In genomic region chr4:139555073-139555704, GRCh38 we compare ENCODE assay signal across 8 cellular contexts. TPM values are rescaled to one million over a fixed set of nuclear protein-coding genes. Genes with fewer than 3 reads are reported as not detected.
DNase-seq lines count a peak whose midpoint lies in the region; ATAC-seq, FAIRE-seq and TF ChIP-seq lines count a peak whose summit lies in the region.

No MANE protein-coding gene starts in this region.

- peak overlapping the region; percentile 98 for H3K4me2 ChIP-seq in GM12878 (ENCODE audit: control insufficient read depth, insufficient read depth)
- H3K4me2 ChIP-seq in hepatocyte = peak overlapping the region; percentile 96

- H2AFZ ChIP-seq in GM12878 (ENCODE audit: control insufficient read depth, low read depth, low read length) (peak overlapping the region; percentile 77), hepatocyte (peak overlapping the region; percentile 93)

- CTCF ChIA-PET in GM12878 (lab: Yijun Ruan, JAX) = interaction anchor here (0.5 to 1.3 kb wide), 2 partner anchors 11 to 25 kb away, joined by 4 to 5 read pairs; no protein-coding TSS in a partner anchor

- TF ChIP-seq EP300 in GM12878 (IDR thresholded peaks at IDR 0.05; ENCODE audit: borderline replicate concordance in 1 of 2, control insufficient read depth in 1 of 2, low read depth in 2 of 2, low read length in 2 of 2) = no peak

- intact Hi-C loops in GM12878 (cut with micrococcal nuclease; ENCODE audit: unreplicated experiment) (no loop called here), vagina (cut with DNase I) (no loop called here)

- FAIRE-seq in TTC549 (lab: Jason Lieb, UNC) (peak; percentile 17), GM12878 (lab: Jason Lieb, UNC) (no peak)

- H3K27me3 ChIP-seq in GM12878 (replicated peaks in 1 of 2; ENCODE audit: control insufficient read depth in 2 of 2, insufficient read depth in 2 of 2, low read length in 1 of 2) (peaks cover 14 to 25% of the 10 kb centered on the region in 2 experiments), hepatocyte (peaks cover 9% of the 10 kb centered on the region), vagina (no peaks in the 10 kb centered on the region)

- H3K36me3 ChIP-seq in GM12878 (ENCODE audit: control insufficient read depth in 2 of 2, insufficient read depth in 2 of 2, low read length in 1 of 2) (no peaks in the 10 kb centered on the region), hepatocyte (replicated peaks; ENCODE audit: insufficient read depth, low read depth) (no peaks in the 10 kb centered on the region), vagina (no peaks in the 10 kb centered on the region)

- no peak overlapping the region for H3K27ac ChIP-seq in GM12878 (ENCODE audit: control insufficient read depth, insufficient read depth)
- peak overlapping the region; percentile 95 for H3K27ac ChIP-seq in hepatocyte
- H3K27ac ChIP-seq in vagina = peak overlapping the region; percentile 98

- peak overlapping the region; percentile 26; the same call in 1 of the 2 replicates for H3K9ac ChIP-seq in GM12878 (ENCODE audit: control insufficient read depth, insufficient read depth, low read length)

- TF ChIP-seq CTCF in GM12878 (IDR thresholded peaks at IDR 0.05 in 2 of 3, conservative IDR thresholded peaks at IDR 0.05 in 1 of 3; ENCODE audit: control insufficient read depth in 2 of 3, extremely low read depth in 1 of 3, insufficient read depth in 1 of 3, low read depth in 3 of 3, low read length in 3 of 3) (no peak), hepatocyte (IDR thresholded peaks at IDR 0.05; ENCODE audit: poor library complexity) (no peak), vagina (IDR thresholded peaks at IDR 0.05) (no peak)

- RAD21 ChIA-PET in GM12878 (lab: Charles Lee; ENCODE audit: unreplicated experiment) = no interaction called here

- TF ChIP-seq POLR2A in GM12878 (IDR thresholded peaks at IDR 0.05; ENCODE audit: low read depth, low read length) (peak; percentile 65), vagina (IDR thresholded peaks at IDR 0.05) (peak in 1 of 2 donors; percentile 71)

- 5% methylated on average over 43 of the region's 53 CpGs for WGBS in GM12878 (ENCODE audit: insufficient coverage, insufficient replicate concordance, low lambda C conversion rate, missing lambda C conversion rate)
- 5% methylated on average over 23 of the region's 53 CpGs for WGBS in hepatocyte (ENCODE audit: low lambda C conversion rate, missing lambda C conversion rate)

- peak overlapping the region; percentile 74; the same call in 1 of the 2 replicates for H3K4me3 ChIP-seq in GM12878
- H3K4me3 ChIP-seq in hepatocyte = peak overlapping the region; percentile 96
- peak overlapping the region; percentile 66 to 77 for H3K4me3 ChIP-seq in vagina

- no peaks in the 10 kb centered on the region for H3K9me3 ChIP-seq in GM12878 (replicated peaks; ENCODE audit: control insufficient read depth, insufficient read depth, low read length)
- H3K9me3 ChIP-seq in hepatocyte (ENCODE audit: low read depth) = no peaks in the 10 kb centered on the region
- no peaks in the 10 kb centered on the region for H3K9me3 ChIP-seq in vagina

- no peaks in the 10 kb centered on the region for H3K9me2 ChIP-seq in hepatocyte (replicated peaks; ENCODE audit: insufficient read depth)

- TF ChIP-seq RAD21 in GM12878 (IDR thresholded peaks at IDR 0.05; ENCODE audit: insufficient read depth, low read depth, low read length) = no peak

- no TSS peak for BruUV-seq in GM12878 (replicated peaks; lab: Mats Ljungman, UMichigan)

- no peaks in the 10 kb centered on the region; the same call in 1 of the 2 replicates for H4K20me1 ChIP-seq in GM12878 (ENCODE audit: control insufficient read depth, insufficient read depth)
- H4K20me1 ChIP-seq in hepatocyte (ENCODE audit: insufficient read depth, poor library complexity, severe bottlenecking) = no peaks in the 10 kb centered on the region

- H3K4me1 ChIP-seq in GM12878 (ENCODE audit: control insufficient read depth, insufficient read depth, low read length) (peaks cover 8% of the 10 kb centered on the region; the same call in 1 of the 2 replicates), hepatocyte (ENCODE audit: insufficient read depth) (peaks cover 28% of the 10 kb centered on the region), vagina (peaks cover 62% of the 10 kb centered on the region)

- POLR2A ChIA-PET in GM12878 (lab: Charles Lee) = no interaction called here

- in situ Hi-C loops in G401 (cut with HindIII; ENCODE audit: low sequenced_read_pairs) (no loop called here), GM12878 (cut with MboI) (no loop called here)

- H3K79me2 ChIP-seq in GM12878 (ENCODE audit: control insufficient read depth, insufficient read depth, low read length) (no peaks in the 10 kb centered on the region), hepatocyte (peaks cover 34% of the 10 kb centered on the region)

- ATAC-seq in HG02678 (IDR thresholded peaks at IDR 0.05; ENCODE audit: unreplicated experiment) (peak; percentile 41), GM12878 (peak; percentile 58)

- SMC1A ChIA-PET in GM12878 (lab: Charles Lee; ENCODE audit: uncharacterized antibody, unreplicated experiment) = interaction anchor here (0.6 kb wide), 1 partner anchor 23 kb away, joined by 3 read pairs; no protein-coding TSS in a partner anchor

- DNase-seq in G401 (ENCODE audit: low spot score) (peak; percentile 75), NCI-H2029 treated with DMSO at 0.1 percent for 48 hours (lab: John Stamatoyannopoulos, UW) (peak; percentile 74), GM12878 (ENCODE audit: low read depth, low spot score) (no peak), hepatocyte (ENCODE audit: low spot score) (peak; percentile 94), putamen (ENCODE audit: low spot score) (peak; percentile 84), vagina (ENCODE audit: extremely low spot score in 2 of 2) (no peak)

TF ChIP-seq in GM12878, 131 proteins besides CTCF, POLR2A, EP300 and RAD21 (continues in another document):
- TF ChIP-seq YY1 (IDR thresholded peaks at IDR 0.05; ENCODE audit: low read depth, low read length) = no peak
- peak; percentile 20; the same call in 1 of the 2 replicates for TF ChIP-seq CREB1 (IDR thresholded peaks at IDR 0.05; ENCODE audit: low read depth)
- TF ChIP-seq USF1 (IDR thresholded peaks at IDR 0.05; ENCODE audit: borderline replicate concordance, extremely low read length, insufficient read depth, low read depth, low read length) = peak; percentile 21
- TF ChIP-seq DPF2 (IDR thresholded peaks at IDR 0.05) = 0 out of 2 replicates have a peak, but pooled peaks have one; percentile 16
- no peak for TF ChIP-seq STAT1 (conservative IDR thresholded peaks at IDR 0.05)
- no peak for TF ChIP-seq ZBTB33 (IDR thresholded peaks at IDR 0.05)
- TF ChIP-seq ELK1 (IDR thresholded peaks at IDR 0.05; ENCODE audit: low read depth, low read length) = no peak
- TF ChIP-seq ZNF24 (IDR thresholded peaks at IDR 0.05) = no peak

RNA-seq across cellular contexts. Expression of gene SETD7, which starts 0.8 kb away (rescaled TPM):
- 9.6 and 11.9 TPM in 2 replicates for total RNA-seq in G401 (2014; rRNA removed; shearing (Covaris generic))
- 0.27 and 0.35 TPM in 2 replicates for total RNA-seq in GM12878 (2013; cell fraction: nucleolus; rRNA removed)
- total RNA-seq in GM12878 (2014; rRNA removed) (0.34 and 0.82 TPM in 2 replicates), GM12878 (2014; rRNA removed; fragmentation: Illumina TruSeq; extraction: Trizol) (0.51 and 0.58 TPM in 2 replicates), GM12878 (2021) (0.35 and 0.59 TPM in 2 replicates), hepatocyte (26.2 and 27.6 TPM in 2 replicates), vagina (51.8 TPM)
- 0.56 TPM for polyA plus RNA-seq in GM12878 (2011; ENCODE audit: low read depth)
- polyA plus RNA-seq in GM12878 (2011; rRNA removed) (0.05 and 0.09 TPM in 2 replicates), GM12878 (2014; fragmentation: Illumina TruSeq; extraction: Trizol) (0.51 and 0.70 TPM in 2 replicates), GM12878 (2014; fragmentation: Nextera tagmentation; extraction: Ambion mirVana) (under 1 TPM; 0.03 to 0.16 TPM), GM12878 (2014; rRNA removed) (0.36 and 0.57 TPM in 2 replicates), GM12878 (2016; fragmentation: Nextera tagmentation; extraction: Ambion mirVana) (under 1 TPM; 0.67 to 0.82 TPM), hepatocyte (7.3 and 13.3 TPM in 2 replicates)
- polyA plus RNA-seq in GM12878 (2011; cell fraction: cytosol; rRNA removed) = 0.01 TPM in 1 of 2 replicates, not detected in the other
- 0.01 TPM in 1 of 2 replicates, not detected in the other for polyA plus RNA-seq in GM12878 (2011; cell fraction: nucleus; rRNA removed)
- polyA plus RNA-seq in GM12878 (2012) = 0.73 and 1.0 TPM in 2 replicates
- polyA minus RNA-seq in GM12878 (2011; rRNA and poly(A)+ RNA removed) = 0.05 TPM in 1 of 2 replicates, not detected in the other
- 0.21 TPM in 1 of 2 replicates, not detected in the other for polyA minus RNA-seq in GM12878 (2011; cell fraction: cytosol; rRNA and poly(A)+ RNA removed)
- 0.86 TPM in 1 of 2 replicates, not detected in the other for polyA minus RNA-seq in GM12878 (2011; cell fraction: nucleus; rRNA and poly(A)+ RNA removed)

Comparison
In these comparisons a context has a peak if more than half of its experiments do, and no peak if none do; other contexts are left out.
1. DNase-seq: peak in G401 (single experiment), NCI-H2029 treated with DMSO at 0.1 percent for 48 hours (single experiment), hepatocyte (single experiment) and putamen (single experiment); none in GM12878 (single experiment) and vagina (0 of 2).
2. Peak in every context shown above with its lines, with median percentiles within 50 percentile points of each other: H3K4me3 ChIP-seq.